ENCODE assay signal across 8 cellular contexts in the genomic region with DNA sequence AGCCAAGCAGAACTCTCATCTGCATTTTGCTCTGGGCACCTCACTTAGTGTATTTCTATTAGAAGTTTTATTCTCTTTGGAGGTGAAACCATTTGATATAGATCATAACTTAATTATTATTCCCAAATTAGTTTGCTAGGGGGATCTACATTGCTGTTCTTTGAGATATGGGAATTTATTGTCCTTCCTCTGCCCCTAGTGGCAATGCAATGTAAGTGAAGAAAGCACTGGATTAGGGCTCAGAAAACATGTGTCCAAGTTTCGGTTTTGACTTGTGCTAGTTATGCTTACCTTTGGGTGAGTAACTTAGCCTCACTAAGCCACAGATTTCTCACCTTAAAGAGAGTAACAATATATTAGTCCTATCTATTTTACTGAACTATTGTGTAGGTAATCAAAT. TPM values are rescaled to one million over a fixed set of nuclear protein-coding genes. Genes with fewer than 3 reads are reported as not detected.
DNase-seq lines count a peak whose midpoint lies in the region; ATAC-seq and TF ChIP-seq lines count a peak whose summit lies in the region.

No MANE protein-coding gene starts in this region.

- DNase-seq in AG20443 (ENCODE audit: low spot score) = peak; percentile 49
- DNase-seq in GM20000 (ENCODE audit: low spot score) = peak; percentile 37
- no peak for DNase-seq in WERI-Rb-1
- DNase-seq in left lung = no peak
- no peak for DNase-seq in stimulated activated naive CD8-positive, alpha-beta T cell treated with anti-CD3 and anti-CD28 coated beads, Interleukin-15, amount 100 ng/mL, for 72 hours

- ATAC-seq in left lung (peak; percentile 81), HG02938 (IDR thresholded peaks at IDR 0.05; ENCODE audit: unreplicated experiment) (no peak), HG03108 (IDR thresholded peaks at IDR 0.05; ENCODE audit: unreplicated experiment) (no peak), GM19455 (IDR thresholded peaks at IDR 0.05; ENCODE audit: unreplicated experiment) (no peak)
- ATAC-seq in stimulated activated naive CD8-positive, alpha-beta T cell treated with anti-CD3 and anti-CD28 coated beads, Interleukin-15, amount 100 ng/mL, for 72 hours = no peak

- H3K27ac ChIP-seq in WERI-Rb-1 = no peak overlapping the region
- H3K27ac ChIP-seq in left lung = no peak overlapping the region

- H3K9me3 ChIP-seq in WERI-Rb-1 (ENCODE audit: severe bottlenecking) = peaks cover 2% of the 10 kb centered on the region
- H3K9me3 ChIP-seq in left lung = no peaks in the 10 kb centered on the region

- no peaks in the 10 kb centered on the region for H3K9me3 Mint-ChIP-seq in stimulated activated naive CD8-positive, alpha-beta T cell treated with anti-CD3 and anti-CD28 coated beads, Interleukin-15, amount 100 ng/mL, for 72 hours

- H3K27me3 Mint-ChIP-seq in stimulated activated naive CD8-positive, alpha-beta T cell treated with anti-CD3 and anti-CD28 coated beads, Interleukin-15, amount 100 ng/mL, for 72 hours = no peaks in the 10 kb centered on the region

- H3K4me3 ChIP-seq in WERI-Rb-1 (ENCODE audit: low read depth, low read length) (no peak overlapping the region), left lung (no peak overlapping the region)

- TF ChIP-seq CTCF in GM20000 (IDR thresholded peaks at IDR 0.05; ENCODE audit: extremely low read depth, missing control alignments) = peak; percentile 39
- TF ChIP-seq CTCF in WERI-Rb-1 (IDR thresholded peaks at IDR 0.05; ENCODE audit: low read depth, low read length) = peak; percentile 79
- TF ChIP-seq CTCF in left lung (IDR thresholded peaks at IDR 0.05) = peak; percentile 59 to 70

- H3K4me3 Mint-ChIP-seq in stimulated activated naive CD8-positive, alpha-beta T cell treated with anti-CD3 and anti-CD28 coated beads, Interleukin-15, amount 100 ng/mL, for 72 hours = no peak overlapping the region

- no peaks in the 10 kb centered on the region for H3K4me1 ChIP-seq in left lung

- H3K36me3 ChIP-seq in WERI-Rb-1 (no peaks in the 10 kb centered on the region), left lung (no peaks in the 10 kb centered on the region)

- intact Hi-C loops in left lung (cut with DNase I) = no loop called here

- H3K4me1 Mint-ChIP-seq in stimulated activated naive CD8-positive, alpha-beta T cell treated with anti-CD3 and anti-CD28 coated beads, Interleukin-15, amount 100 ng/mL, for 72 hours = no peaks in the 10 kb centered on the region

- no peaks in the 10 kb centered on the region for H3K27me3 ChIP-seq in WERI-Rb-1 (ENCODE audit: insufficient read depth, low read depth, severe bottlenecking)
- H3K27me3 ChIP-seq in left lung = no peaks in the 10 kb centered on the region

- H3K27ac Mint-ChIP-seq in stimulated activated naive CD8-positive, alpha-beta T cell treated with anti-CD3 and anti-CD28 coated beads, Interleukin-15, amount 100 ng/mL, for 72 hours = no peak overlapping the region

RNA-seq across cellular contexts. Expression of a gene that starts 2.9 kb away (rescaled TPM):
- under 1 TPM in 1 of 2 donors, not detected in 1; 0.41 TPM for total RNA-seq in left lung

RNA-seq across cellular contexts. Expression of a gene that starts 20.3 kb away (rescaled TPM):
- not detected for total RNA-seq in left lung

RNA-seq across cellular contexts. Expression of a gene that starts 26.4 kb away (rescaled TPM):
- total RNA-seq in left lung = 1 to 10 TPM in 1 of 2 donors, under 1 TPM in 1; 0.35 to 5.6 TPM

RNA-seq across cellular contexts. Expression of a gene that starts 30.1 kb away (rescaled TPM):
- not detected for total RNA-seq in left lung

RNA-seq across cellular contexts. Expression of a gene that starts 35.9 kb away (rescaled TPM):
- not detected for total RNA-seq in left lung

Comparison
In these comparisons a context has a peak if more than half of its experiments do, and no peak if none do; other contexts are left out.
1. DNase-seq: peak in AG20443 (single experiment) and GM20000 (single experiment); none in WERI-Rb-1 (single experiment), left lung (0 of 2) and stimulated activated naive CD8-positive, alpha-beta T cell treated with anti-CD3 and anti-CD28 coated beads, Interleukin-15, amount 100 ng/mL, for 72 hours (0 of 2).
2. Peak in every context shown above with its lines, with median percentiles within 50 percentile points of each other: CTCF ChIP-seq.